In genomic region chr1:210237514-210237913, GRCh38 we compare ENCODE assay signal across 17 cellular contexts. TPM values are rescaled to one million over a fixed set of nuclear protein-coding genes. Genes with fewer than 3 reads are reported as not detected.
A peak's percentile ranks its signal among the peaks of the same experiment; 100 is the strongest.
DNase-seq lines count a peak whose midpoint lies in the region; ATAC-seq and TF ChIP-seq lines count a peak whose summit lies in the region.
"Had no signal": no experiment of that assay in that cellular context is flagged by ENCODE, and none has a peak within 500 bp of the region (broad histone marks: within the 10 kb centered on the region; RNA-seq: fewer than 3 reads in every experiment).

No MANE protein-coding gene starts in this region.

- DNase-seq in ascending aorta (ENCODE audit: low spot score in 2 of 2) (no peak), epithelial cell of proximal tubule (ENCODE audit: low read depth) (no peak), nephron progenitor cell (no peak), superior temporal gyrus (ENCODE audit: extremely low spot score) (peak; percentile 42), left lobe of liver (ENCODE audit: low spot score) (no peak)
- DNase-seq: activated CD4-positive, alpha-beta T cell treated with anti-CD3 and anti-CD28 coated beads for 36 hours; activated T-cell treated with anti-CD3 and anti-CD28 coated beads, Interleukin-2, amount 50 U/mL, for 1 hour; DMS 273 treated with DMSO at 0.1 percent for 48 hours; H9; naive thymus-derived CD8-positive, alpha-beta T cell; NCI-H1105 treated with DMSO at 0.1 percent for 48 hours; NCI-H69; T-helper 2 cell had no signal

- H3K9me3 Mint-ChIP-seq in nephron progenitor cell, result no peaks in the 10 kb centered on the region
- H3K9me3 Mint-ChIP-seq: H9; naive thymus-derived CD8-positive, alpha-beta T cell had no signal

- no peaks in the 10 kb centered on the region for H3K27me3 ChIP-seq in ascending aorta

- peaks cover 0 to 4% of the 10 kb centered on the region in 2 donors for H3K36me3 ChIP-seq in ascending aorta

- peaks cover 52% of the 10 kb centered on the region for H3K4me1 Mint-ChIP-seq in nephron progenitor cell

- peaks cover 69% of the 10 kb centered on the region for H3K27me3 Mint-ChIP-seq in nephron progenitor cell (ENCODE audit: low read depth, poor library complexity)

- H3K36me3 Mint-ChIP-seq in nephron progenitor cell (ENCODE audit: low read depth), result no peaks in the 10 kb centered on the region
- H3K36me3 Mint-ChIP-seq: naive thymus-derived CD8-positive, alpha-beta T cell had no signal

- intact Hi-C loops in ascending aorta (cut with DNase I), result loop anchor here (1.0 to 10.0 kb wide), 3 partner anchors 56 to 1017 kb away; partner anchors contain the start of gene RCOR3

- no peak overlapping the region for H3K27ac Mint-ChIP-seq in nephron progenitor cell
- H3K27ac Mint-ChIP-seq: activated CD4-positive, alpha-beta T cell treated with anti-CD3 and anti-CD28 coated beads for 36 hours; H9; naive thymus-derived CD8-positive, alpha-beta T cell had no signal

- no peaks in the 10 kb centered on the region for H3K9me3 ChIP-seq in ascending aorta

- H3K4me3 Mint-ChIP-seq in nephron progenitor cell, result peak overlapping the region; percentile 63
- H3K4me3 Mint-ChIP-seq: activated CD4-positive, alpha-beta T cell treated with anti-CD3 and anti-CD28 coated beads for 36 hours; H9; naive thymus-derived CD8-positive, alpha-beta T cell had no signal

- TF ChIP-seq CTCF in ascending aorta (IDR thresholded peaks at IDR 0.05) (no peak), epithelial cell of proximal tubule (conservative IDR thresholded peaks at IDR 0.05; ENCODE audit: low read depth, low read length) (no peak), nephron progenitor cell (IDR thresholded peaks at IDR 0.05) (no peak)

- no peak for ATAC-seq in left lobe of liver
- ATAC-seq in esophagus mucosa, result no peak
- no peak for ATAC-seq in HG03378 (IDR thresholded peaks at IDR 0.05; ENCODE audit: unreplicated experiment)
- ATAC-seq in GM21723 (IDR thresholded peaks at IDR 0.05; ENCODE audit: unreplicated experiment), result no peak
- ATAC-seq: activated CD4-positive, alpha-beta T cell treated with anti-CD3 and anti-CD28 coated beads for 36 hours; naive thymus-derived CD8-positive, alpha-beta T cell had no signal

- peaks cover 7 to 61% of the 10 kb centered on the region in 2 donors for H3K4me1 ChIP-seq in ascending aorta

- peak overlapping the region; percentile 80 to 91 for H3K27ac ChIP-seq in ascending aorta

- H3K4me3 ChIP-seq in ascending aorta (peak overlapping the region; percentile 23 to 51), epithelial cell of proximal tubule (ENCODE audit: low read depth, low read length) (peak overlapping the region; percentile 1)
- H3K4me3 ChIP-seq: K562 had no signal

RNA-seq across cellular contexts. Expression of gene SERTAD4, which starts 4.9 kb away (rescaled TPM):
- total RNA-seq in ascending aorta, result 4.0 TPM
- 8.7 and 12.7 TPM in 2 replicates for total RNA-seq in epithelial cell of proximal tubule
- not detected for total RNA-seq in left lobe of liver
- total RNA-seq in esophagus mucosa, result 8.7 TPM
- total RNA-seq: activated CD4-positive, alpha-beta T cell treated with anti-CD3 and anti-CD28 coated beads for 36 hours; K562; naive thymus-derived CD8-positive, alpha-beta T cell had no signal
